In genomic region chr18:45782662-45783061, GRCh38 we compare ENCODE assay signal across 2 cellular contexts.
TF ChIP-seq lines count a peak whose summit lies in the region.

No MANE protein-coding gene starts in this region.

TF ChIP-seq in SK-N-SH, 30 proteins besides CTCF, POLR2A, EP300 and RAD21:
- TF ChIP-seq CHD2 (IDR thresholded peaks at IDR 0.05; ENCODE audit: low read length, partially characterized antibody) (no peak), SMC3 (IDR thresholded peaks at IDR 0.05; ENCODE audit: low read depth, low read length) (no peak), GABPA (IDR thresholded peaks at IDR 0.05; ENCODE audit: low read depth) (no peak), RFX5 (IDR thresholded peaks at IDR 0.05; ENCODE audit: low read length) (no peak), NRF1 (IDR thresholded peaks at IDR 0.05; ENCODE audit: low read depth, low read length) (no peak), EZH2phosphoT487 (IDR thresholded peaks at IDR 0.05; ENCODE audit: borderline replicate concordance, low read depth) (no peak), MXI1 (IDR thresholded peaks at IDR 0.05; ENCODE audit: low read depth, low read length) (no peak), RCOR1 (IDR thresholded peaks at IDR 0.05; ENCODE audit: low read length) (no peak), USF2 (IDR thresholded peaks at IDR 0.05; ENCODE audit: borderline replicate concordance, low read depth, low read length) (no peak), SIN3A (IDR thresholded peaks at IDR 0.05; ENCODE audit: borderline replicate concordance, low read depth, low read length) (no peak), REST (IDR thresholded peaks at IDR 0.05; ENCODE audit: low read depth, low read length) (no peak)
- TF ChIP-seq, protein P1, sequence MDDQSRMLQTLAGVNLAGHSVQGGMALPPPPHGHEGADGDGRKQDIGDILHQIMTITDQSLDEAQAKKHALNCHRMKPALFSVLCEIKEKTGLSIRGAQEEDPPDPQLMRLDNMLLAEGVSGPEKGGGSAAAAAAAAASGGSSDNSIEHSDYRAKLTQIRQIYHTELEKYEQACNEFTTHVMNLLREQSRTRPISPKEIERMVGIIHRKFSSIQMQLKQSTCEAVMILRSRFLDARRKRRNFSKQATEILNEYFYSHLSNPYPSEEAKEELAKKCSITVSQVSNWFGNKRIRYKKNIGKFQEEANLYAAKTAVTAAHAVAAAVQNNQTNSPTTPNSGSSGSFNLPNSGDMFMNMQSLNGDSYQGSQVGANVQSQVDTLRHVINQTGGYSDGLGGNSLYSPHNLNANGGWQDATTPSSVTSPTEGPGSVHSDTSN (IDR thresholded peaks at IDR 0.05): no peak
- TF ChIP-seq, protein P2, sequence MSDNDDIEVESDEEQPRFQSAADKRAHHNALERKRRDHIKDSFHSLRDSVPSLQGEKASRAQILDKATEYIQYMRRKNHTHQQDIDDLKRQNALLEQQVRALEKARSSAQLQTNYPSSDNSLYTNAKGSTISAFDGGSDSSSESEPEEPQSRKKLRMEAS (IDR thresholded peaks at IDR 0.05; ENCODE audit: low read depth): no peak
- TF ChIP-seq, protein P3, sequence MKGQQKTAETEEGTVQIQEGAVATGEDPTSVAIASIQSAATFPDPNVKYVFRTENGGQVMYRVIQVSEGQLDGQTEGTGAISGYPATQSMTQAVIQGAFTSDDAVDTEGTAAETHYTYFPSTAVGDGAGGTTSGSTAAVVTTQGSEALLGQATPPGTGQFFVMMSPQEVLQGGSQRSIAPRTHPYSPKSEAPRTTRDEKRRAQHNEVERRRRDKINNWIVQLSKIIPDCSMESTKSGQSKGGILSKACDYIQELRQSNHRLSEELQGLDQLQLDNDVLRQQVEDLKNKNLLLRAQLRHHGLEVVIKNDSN (IDR thresholded peaks at IDR 0.05; ENCODE audit: borderline replicate concordance, low read depth): no peak
TF ChIP-seq in SK-N-SH: peak in this region for 0.

TF ChIP-seq in SK-N-SH treated with all-trans-retinoic acid at 6 μM for 48 hours, 23 proteins besides CTCF, POLR2A, EP300 and RAD21:
- TF ChIP-seq TOX (CRISPR knock-in tag; IDR thresholded peaks at IDR 0.05; ENCODE audit: borderline replicate concordance): no peak
- TF ChIP-seq PATZ1 (CRISPR knock-in tag; IDR thresholded peaks at IDR 0.05; ENCODE audit: borderline replicate concordance): no peak
- TF ChIP-seq, protein P4, sequence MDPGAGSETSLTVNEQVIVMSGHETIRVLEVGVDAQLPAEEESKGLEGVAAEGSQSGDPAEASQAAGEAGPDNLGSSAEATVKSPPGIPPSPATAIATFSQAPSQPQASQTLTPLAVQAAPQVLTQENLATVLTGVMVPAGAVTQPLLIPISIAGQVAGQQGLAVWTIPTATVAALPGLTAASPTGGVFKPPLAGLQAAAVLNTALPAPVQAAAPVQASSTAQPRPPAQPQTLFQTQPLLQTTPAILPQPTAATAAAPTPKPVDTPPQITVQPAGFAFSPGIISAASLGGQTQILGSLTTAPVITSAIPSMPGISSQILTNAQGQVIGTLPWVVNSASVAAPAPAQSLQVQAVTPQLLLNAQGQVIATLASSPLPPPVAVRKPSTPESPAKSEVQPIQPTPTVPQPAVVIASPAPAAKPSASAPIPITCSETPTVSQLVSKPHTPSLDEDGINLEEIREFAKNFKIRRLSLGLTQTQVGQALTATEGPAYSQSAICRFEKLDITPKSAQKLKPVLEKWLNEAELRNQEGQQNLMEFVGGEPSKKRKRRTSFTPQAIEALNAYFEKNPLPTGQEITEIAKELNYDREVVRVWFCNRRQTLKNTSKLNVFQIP (CRISPR knock-in tag; IDR thresholded peaks at IDR 0.05; ENCODE audit: borderline replicate concordance, low read depth): no peak
- TF ChIP-seq ZNF8 (CRISPR knock-in tag; IDR thresholded peaks at IDR 0.05): no peak
- no peak for TF ChIP-seq PPARA (CRISPR knock-in tag; IDR thresholded peaks at IDR 0.05; ENCODE audit: borderline replicate concordance)
- no peak for TF ChIP-seq CREB5 (CRISPR knock-in tag; IDR thresholded peaks at IDR 0.05; ENCODE audit: low read depth)
- no peak for TF ChIP-seq CSRNP3 (CRISPR knock-in tag; IDR thresholded peaks at IDR 0.05)
- TF ChIP-seq ZFP3 (CRISPR knock-in tag; IDR thresholded peaks at IDR 0.05): no peak
- no peak for TF ChIP-seq GLIS3 (CRISPR knock-in tag; IDR thresholded peaks at IDR 0.05)
- TF ChIP-seq ESRRG (CRISPR knock-in tag; IDR thresholded peaks at IDR 0.05): no peak
- no peak for TF ChIP-seq TCF4 (CRISPR knock-in tag; IDR thresholded peaks at IDR 0.05; ENCODE audit: borderline replicate concordance)
- no peak for TF ChIP-seq ARNTL (CRISPR knock-in tag; IDR thresholded peaks at IDR 0.05; ENCODE audit: borderline replicate concordance, low read depth)
- TF ChIP-seq ZC3H10 (CRISPR knock-in tag; IDR thresholded peaks at IDR 0.05): no peak
- TF ChIP-seq ISL1 (CRISPR knock-in tag; IDR thresholded peaks at IDR 0.05): no peak
- TF ChIP-seq ZFP30 (CRISPR knock-in tag; IDR thresholded peaks at IDR 0.05): no peak
- TF ChIP-seq, protein P5, sequence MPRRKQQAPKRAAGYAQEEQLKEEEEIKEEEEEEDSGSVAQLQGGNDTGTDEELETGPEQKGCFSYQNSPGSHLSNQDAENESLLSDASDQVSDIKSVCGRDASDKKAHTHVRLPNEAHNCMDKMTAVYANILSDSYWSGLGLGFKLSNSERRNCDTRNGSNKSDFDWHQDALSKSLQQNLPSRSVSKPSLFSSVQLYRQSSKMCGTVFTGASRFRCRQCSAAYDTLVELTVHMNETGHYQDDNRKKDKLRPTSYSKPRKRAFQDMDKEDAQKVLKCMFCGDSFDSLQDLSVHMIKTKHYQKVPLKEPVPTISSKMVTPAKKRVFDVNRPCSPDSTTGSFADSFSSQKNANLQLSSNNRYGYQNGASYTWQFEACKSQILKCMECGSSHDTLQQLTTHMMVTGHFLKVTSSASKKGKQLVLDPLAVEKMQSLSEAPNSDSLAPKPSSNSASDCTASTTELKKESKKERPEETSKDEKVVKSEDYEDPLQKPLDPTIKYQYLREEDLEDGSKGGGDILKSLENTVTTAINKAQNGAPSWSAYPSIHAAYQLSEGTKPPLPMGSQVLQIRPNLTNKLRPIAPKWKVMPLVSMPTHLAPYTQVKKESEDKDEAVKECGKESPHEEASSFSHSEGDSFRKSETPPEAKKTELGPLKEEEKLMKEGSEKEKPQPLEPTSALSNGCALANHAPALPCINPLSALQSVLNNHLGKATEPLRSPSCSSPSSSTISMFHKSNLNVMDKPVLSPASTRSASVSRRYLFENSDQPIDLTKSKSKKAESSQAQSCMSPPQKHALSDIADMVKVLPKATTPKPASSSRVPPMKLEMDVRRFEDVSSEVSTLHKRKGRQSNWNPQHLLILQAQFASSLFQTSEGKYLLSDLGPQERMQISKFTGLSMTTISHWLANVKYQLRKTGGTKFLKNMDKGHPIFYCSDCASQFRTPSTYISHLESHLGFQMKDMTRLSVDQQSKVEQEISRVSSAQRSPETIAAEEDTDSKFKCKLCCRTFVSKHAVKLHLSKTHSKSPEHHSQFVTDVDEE (CRISPR knock-in tag; IDR thresholded peaks at IDR 0.05): no peak
